In the genomic region with DNA sequence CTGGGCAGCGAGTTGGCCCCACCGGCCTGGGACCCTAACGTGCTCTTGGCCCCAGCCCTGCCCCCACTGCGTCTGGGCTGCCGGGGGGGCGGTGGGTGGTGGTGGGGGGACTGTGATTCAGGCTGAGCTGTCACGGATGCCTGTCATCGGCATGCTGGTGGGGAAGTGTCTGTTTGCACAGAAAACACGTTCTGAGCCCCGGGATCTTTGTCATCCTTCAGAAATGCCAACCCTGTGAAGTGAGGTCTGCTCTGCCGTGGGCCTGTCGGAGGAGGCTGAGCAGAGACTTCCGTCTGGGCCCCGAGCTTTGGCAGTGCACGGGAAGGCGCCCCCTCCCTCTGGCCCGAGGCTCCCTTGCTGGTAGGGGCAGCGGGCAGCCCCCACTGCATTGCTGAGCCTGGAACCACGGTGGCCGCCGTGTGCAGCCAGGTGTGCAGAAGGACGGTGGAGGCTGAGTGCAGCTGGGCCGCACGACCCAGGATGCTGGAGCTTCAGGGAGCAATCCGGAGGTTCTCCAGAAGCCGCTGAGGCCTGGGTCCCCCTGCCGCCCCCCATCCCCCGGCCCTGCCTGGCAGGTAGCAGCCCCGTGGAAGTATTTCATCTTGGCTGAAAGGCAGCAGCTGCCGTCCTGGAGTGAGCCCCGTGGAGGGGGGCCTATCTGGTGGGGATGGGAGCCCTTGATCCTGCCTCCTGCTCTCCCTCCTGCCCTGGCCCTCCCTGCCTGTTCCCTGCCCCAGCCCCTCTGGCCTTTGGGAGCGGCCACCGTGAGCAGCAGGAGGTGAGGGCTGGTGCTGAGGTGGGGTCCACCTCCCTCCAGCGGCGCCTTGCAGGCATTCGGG, we compare ENCODE assay signal across 14 cellular contexts. TPM values are rescaled to one million over a fixed set of nuclear protein-coding genes. Genes with fewer than 3 reads are reported as not detected.
A peak's percentile ranks its signal among the peaks of the same experiment; 100 is the strongest.
DNase-seq lines count a peak whose midpoint lies in the region; ATAC-seq and TF ChIP-seq lines count a peak whose summit lies in the region.
"Had no signal": no experiment of that assay in that cellular context is flagged by ENCODE, and none has a peak within 500 bp of the region (broad histone marks: within the 10 kb centered on the region; RNA-seq: fewer than 3 reads in every experiment).

No MANE protein-coding gene starts in this region.

- H3K27ac ChIP-seq in foreskin keratinocyte: peak overlapping the region; percentile 86
- no peak overlapping the region for H3K27ac ChIP-seq in OCI-LY7 (ENCODE audit: low read depth, low read length, poor library complexity, severe bottlenecking)
- no peak overlapping the region for H3K27ac ChIP-seq in suprapubic skin
- H3K27ac ChIP-seq: uterus had no signal

- TF ChIP-seq CTCF in foreskin keratinocyte (conservative IDR thresholded peaks at IDR 0.05): no peak
- no peak for TF ChIP-seq CTCF in OCI-LY7 (conservative IDR thresholded peaks at IDR 0.05; ENCODE audit: low read length)
- TF ChIP-seq CTCF in suprapubic skin (IDR thresholded peaks at IDR 0.05): no peak

- H3K9me3 ChIP-seq in OCI-LY7 (ENCODE audit: low read length) (no peaks in the 10 kb centered on the region), suprapubic skin (no peaks in the 10 kb centered on the region)
- H3K9me3 ChIP-seq: uterus had no signal

- intact Hi-C loops in OCI-LY7 (cut with micrococcal nuclease; ENCODE audit: unreplicated experiment): no loop called here

- H3K4me1 Mint-ChIP-seq in naive thymus-derived CD8-positive, alpha-beta T cell: peaks cover 0 to 5% (median 1%) of the 10 kb centered on the region in 4 donors
- H3K4me1 Mint-ChIP-seq: activated T-helper 17 cell treated with anti-CD3 and anti-CD28 coated beads, Interleukin-2, amount 50 U/mL, for 72 hours; CD8-positive, alpha-beta memory T cell had no signal

- no peaks in the 10 kb centered on the region for H3K9me2 ChIP-seq in OCI-LY7 (ENCODE audit: insufficient read depth, low read length)

- DNase-seq in 8988T (peak; percentile 97), H7 (peak; percentile 83), SW480 (ENCODE audit: low spot score) (peak; percentile 30), foreskin keratinocyte (peak; percentile 86 to 92), OCI-LY7 (ENCODE audit: low spot score) (no peak), suprapubic skin (ENCODE audit: low spot score in 2 of 2) (no peak)
- no peak for DNase-seq in stimulated activated CD4-positive, alpha-beta T cell treated with anti-CD3 and anti-CD28 coated beads, Interleukin-1b, Interleukin-23, amount 100 ng/mL, for 48 hours
- no peak for DNase-seq in naive thymus-derived CD8-positive, alpha-beta T cell
- DNase-seq: CD8-positive, alpha-beta memory T cell; erythroblast; stimulated activated CD4-positive, alpha-beta T cell treated with anti-CD3 and anti-CD28 coated beads, Interleukin-4, amount 100 ng/mL, for 24 hours; uterus had no signal

- no peaks in the 10 kb centered on the region for H3K27me3 Mint-ChIP-seq in naive thymus-derived CD8-positive, alpha-beta T cell
- H3K27me3 Mint-ChIP-seq: activated T-helper 17 cell treated with anti-CD3 and anti-CD28 coated beads, Interleukin-2, amount 50 U/mL, for 72 hours; CD8-positive, alpha-beta memory T cell had no signal

- TF ChIP-seq POLR2A in suprapubic skin (IDR thresholded peaks at IDR 0.05): no peak

- H2AFZ ChIP-seq in OCI-LY7 (ENCODE audit: low read length): no peak overlapping the region

- WGBS in suprapubic skin: 68% methylated on average over 18 of the region's 36 CpGs

- H3K27ac Mint-ChIP-seq in naive thymus-derived CD8-positive, alpha-beta T cell: no peak overlapping the region
- H3K27ac Mint-ChIP-seq: activated T-helper 17 cell treated with anti-CD3 and anti-CD28 coated beads, Interleukin-2, amount 50 U/mL, for 72 hours; CD8-positive, alpha-beta memory T cell; T-helper 1 cell treated with Interleukin-12 subunit alpha and Interleukin-12 subunit beta and Interleukin-4 antibody, amounts not matched to agents 30 μg/mL and 1 μg/mL, for 36 hours had no signal

- CTCF ChIA-PET in OCI-LY7 (lab: Charles Lee; ENCODE audit: unreplicated experiment): no interaction called here

- no peaks in the 10 kb centered on the region for H3K36me3 Mint-ChIP-seq in naive thymus-derived CD8-positive, alpha-beta T cell
- H3K36me3 Mint-ChIP-seq: CD8-positive, alpha-beta memory T cell had no signal

- no TSS peak for BruUV-seq in OCI-LY7 (replicated peaks; lab: Mats Ljungman, UMichigan)

- no peak overlapping the region for H3K4me2 ChIP-seq in OCI-LY7 (ENCODE audit: low read length)

- H3K27me3 ChIP-seq in H7 (ENCODE audit: control insufficient read depth, insufficient read depth, low read length): no peaks in the 10 kb centered on the region
- H3K27me3 ChIP-seq in foreskin keratinocyte: no peaks in the 10 kb centered on the region
- H3K27me3 ChIP-seq in suprapubic skin: peaks cover 65% of the 10 kb centered on the region
- H3K27me3 ChIP-seq: uterus had no signal

- no peaks in the 10 kb centered on the region for H3K9me3 Mint-ChIP-seq in naive thymus-derived CD8-positive, alpha-beta T cell
- H3K9me3 Mint-ChIP-seq: activated T-helper 17 cell treated with anti-CD3 and anti-CD28 coated beads, Interleukin-2, amount 50 U/mL, for 72 hours; CD8-positive, alpha-beta memory T cell; T-helper 1 cell treated with Interleukin-12 subunit alpha and Interleukin-12 subunit beta and Interleukin-4 antibody, amounts not matched to agents 30 μg/mL and 1 μg/mL, for 36 hours had no signal

- TF ChIP-seq EP300 in suprapubic skin (IDR thresholded peaks at IDR 0.05): no peak

- ATAC-seq in foreskin keratinocyte: peak; percentile 82
- ATAC-seq in naive thymus-derived CD8-positive, alpha-beta T cell: no peak
- ATAC-seq: activated T-helper 17 cell treated with anti-CD3 and anti-CD28 coated beads, Interleukin-2, amount 50 U/mL, for 72 hours had no signal

- H4K20me1 ChIP-seq in OCI-LY7 (ENCODE audit: insufficient read depth, low read length): no peaks in the 10 kb centered on the region

- no peaks in the 10 kb centered on the region for H3K36me3 ChIP-seq in H7 (replicated peaks; ENCODE audit: control insufficient read depth, insufficient read depth, low read length)
- no peaks in the 10 kb centered on the region for H3K36me3 ChIP-seq in OCI-LY7 (ENCODE audit: insufficient read depth, low read length)
- no peaks in the 10 kb centered on the region for H3K36me3 ChIP-seq in suprapubic skin
- H3K36me3 ChIP-seq: uterus had no signal

- POLR2A ChIA-PET in OCI-LY7 (lab: Charles Lee): no interaction called here
- POLR2A ChIA-PET in naive thymus-derived CD8-positive, alpha-beta T cell (lab: Charles Lee): no interaction called here

- no peak overlapping the region for H3K4me3 Mint-ChIP-seq in naive thymus-derived CD8-positive, alpha-beta T cell
- H3K4me3 Mint-ChIP-seq: activated T-helper 17 cell treated with anti-CD3 and anti-CD28 coated beads, Interleukin-2, amount 50 U/mL, for 72 hours; CD8-positive, alpha-beta memory T cell; T-helper 1 cell treated with Interleukin-12 subunit alpha and Interleukin-12 subunit beta and Interleukin-4 antibody, amounts not matched to agents 30 μg/mL and 1 μg/mL, for 36 hours had no signal

- H3K79me2 ChIP-seq in OCI-LY7 (ENCODE audit: insufficient read depth, low read depth, low read length): no peaks in the 10 kb centered on the region

- no peak overlapping the region for H3K4me3 ChIP-seq in H7 (ENCODE audit: insufficient read depth, low read depth, low read length)
- H3K4me3 ChIP-seq in OCI-LY7 (ENCODE audit: low read depth, low read length, poor library complexity, severe bottlenecking): no peak overlapping the region
- H3K4me3 ChIP-seq in suprapubic skin: no peak overlapping the region
- H3K4me3 ChIP-seq: uterus had no signal

- peaks cover 28% of the 10 kb centered on the region for H3K4me1 ChIP-seq in foreskin keratinocyte
- no peaks in the 10 kb centered on the region for H3K4me1 ChIP-seq in OCI-LY7 (ENCODE audit: insufficient read depth, low read length, poor library complexity, severe bottlenecking)
- peaks cover 21% of the 10 kb centered on the region for H3K4me1 ChIP-seq in suprapubic skin
- H3K4me1 ChIP-seq: uterus had no signal

RNA-seq across cellular contexts. Expression of a gene that starts 24.1 kb away (rescaled TPM):
- 0.24 and 0.37 TPM in 2 replicates for total RNA-seq in H7 (2014; rRNA removed; shearing (Covaris generic))
- total RNA-seq in foreskin keratinocyte (132 and 148 TPM in 2 replicates), OCI-LY7 (2022) (1.0 and 1.4 TPM in 2 replicates), suprapubic skin (100 to 1,000 TPM in 3 of 4 donors, 10 to 100 TPM in 1; 83.3 to 324 (median 130) TPM)
- 78.0 and 89.4 TPM in 2 replicates for polyA plus RNA-seq in foreskin keratinocyte
- total RNA-seq in OCI-LY7 (2014; rRNA removed; shearing (Covaris generic)): 1.8 and 2.2 TPM in 2 replicates
- total RNA-seq in naive thymus-derived CD8-positive, alpha-beta T cell: 10 to 100 TPM; 14.8 to 16.4 TPM
- under 1 TPM; 0.37 to 0.52 (median 0.37) TPM for polyA plus RNA-seq in naive thymus-derived CD8-positive, alpha-beta T cell

RNA-seq across cellular contexts. Expression of a gene that starts 39.6 kb away (rescaled TPM):
- 75.9 and 89.6 TPM in 2 replicates for total RNA-seq in H7 (2014; rRNA removed; shearing (Covaris generic))
- total RNA-seq in foreskin keratinocyte (28.5 and 31.1 TPM in 2 replicates), OCI-LY7 (2022) (19.4 and 24.5 TPM in 2 replicates), suprapubic skin (10 to 100 TPM; 16.2 to 39.2 (median 27.3) TPM)
- 27.1 and 27.7 TPM in 2 replicates for polyA plus RNA-seq in foreskin keratinocyte
- 22.6 and 23.3 TPM in 2 replicates for total RNA-seq in OCI-LY7 (2014; rRNA removed; shearing (Covaris generic))
- total RNA-seq in naive thymus-derived CD8-positive, alpha-beta T cell: 10 to 100 TPM; 15.5 to 20.1 TPM
- 10 to 100 TPM in 1 of 3 donors, 1 to 10 TPM in 2; 7.5 to 10.4 (median 9.1) TPM for polyA plus RNA-seq in naive thymus-derived CD8-positive, alpha-beta T cell

Comparison
In these comparisons a context has a peak if more than half of its experiments do, and no peak if none do; other contexts are left out.
1. DNase-seq: peak in 8988T (single experiment), H7 (single experiment), SW480 (single experiment) and foreskin keratinocyte (2 of 2); none in stimulated activated CD4-positive, alpha-beta T cell treated with anti-CD3 and anti-CD28 coated beads, Interleukin-1b, Interleukin-23, amount 100 ng/mL, for 48 hours (single experiment), OCI-LY7 (single experiment), suprapubic skin (0 of 2) and naive thymus-derived CD8-positive, alpha-beta T cell (0 of 10).
2. RNA of a gene that starts 24.1 kb away (total RNA-seq): 83.3 to 324 TPM in suprapubic skin, 132 to 148 TPM in foreskin keratinocyte and 14.8 to 16.4 TPM in naive thymus-derived CD8-positive, alpha-beta T cell; 1.0 to 2.2 TPM in OCI-LY7 and 0.24 to 0.37 TPM in H7; every median in the first group is over 4 times any median in the second.